In genomic region chr9:112012026-112012902, GRCh38 we compare ENCODE assay signal across 8 cellular contexts.
DNase-seq lines count a peak whose midpoint lies in the region; ATAC-seq and TF ChIP-seq lines count a peak whose summit lies in the region.

No MANE protein-coding gene starts in this region.

- peak overlapping the region; percentile 55 to 85 for H3K18ac ChIP-seq in mesenchymal stem cell (ENCODE audit: low read depth in 1 of 2, low read length in 2 of 2)

- 25% methylated on average over 4 of the region's 4 CpGs for WGBS in mesenchymal stem cell

- peak overlapping the region; percentile 92 for H2AK5ac ChIP-seq in mesenchymal stem cell (ENCODE audit: low read length, severe bottlenecking)

- H3K23ac ChIP-seq in mesenchymal stem cell (ENCODE audit: low read length in 2 of 2), result no peak overlapping the region

- H2AFZ ChIP-seq in OCI-LY1 (ENCODE audit: low read length) (no peak overlapping the region), mesenchymal stem cell (ENCODE audit: low read depth, low read length) (no peak overlapping the region)

- H4K91ac ChIP-seq in mesenchymal stem cell (ENCODE audit: low read length), result peak overlapping the region; percentile 70

- no peaks in the 10 kb centered on the region for H3K9me2 ChIP-seq in OCI-LY1 (ENCODE audit: low read depth, low read length)

- H3K36me3 ChIP-seq in OCI-LY1 (ENCODE audit: insufficient read depth, low read length), result no peaks in the 10 kb centered on the region
- H3K36me3 ChIP-seq in mesenchymal stem cell (ENCODE audit: control insufficient read depth in 1 of 2, insufficient read depth in 2 of 2, low read depth in 1 of 2, low read length in 2 of 2), result no peaks in the 10 kb centered on the region

- TF ChIP-seq CTCF in AG09309 (IDR thresholded peaks at IDR 0.05; ENCODE audit: control insufficient read depth, insufficient read depth, low read depth, low read length, missing control alignments), result no peak
- no peak for TF ChIP-seq CTCF in OCI-LY1 (IDR thresholded peaks at IDR 0.05; ENCODE audit: low read length)

- H3F3A ChIP-seq in OCI-LY1 (ENCODE audit: insufficient read depth, low read length), result no peaks in the 10 kb centered on the region

- no peaks in the 10 kb centered on the region for H3K36me3 Mint-ChIP-seq in T-helper 17 cell (ENCODE audit: low read depth)

- no peak overlapping the region for H3K27ac ChIP-seq in OCI-LY1 (ENCODE audit: low read depth, low read length, poor library complexity, severe bottlenecking)
- H3K27ac ChIP-seq in cingulate gyrus (ENCODE audit: low read depth, low read length), result peak overlapping the region; percentile 22
- H3K27ac ChIP-seq in mesenchymal stem cell (ENCODE audit: low read length, poor library complexity, severe bottlenecking), result peak overlapping the region; percentile 98

- H2BK5ac ChIP-seq in mesenchymal stem cell (ENCODE audit: low read depth, low read length, poor library complexity, severe bottlenecking), result peak overlapping the region; percentile 67

- H3K4me2 ChIP-seq in OCI-LY1 (ENCODE audit: low read length) (peak overlapping the region; percentile 21; the same call in 1 of the 2 replicates), mesenchymal stem cell (ENCODE audit: low read length, poor library complexity, severe bottlenecking) (no peak overlapping the region)

- H3K79me2 ChIP-seq in OCI-LY1 (ENCODE audit: insufficient read depth, low read length), result no peaks in the 10 kb centered on the region

- no peak overlapping the region for H3K9ac ChIP-seq in OCI-LY1 (ENCODE audit: low read length)
- H3K9ac ChIP-seq in mesenchymal stem cell (ENCODE audit: low read length), result peak overlapping the region; percentile 77

- H4K8ac ChIP-seq in mesenchymal stem cell (ENCODE audit: low read length), result peak overlapping the region; percentile 49

- H3K14ac ChIP-seq in mesenchymal stem cell (ENCODE audit: low read length in 2 of 2), result no peak overlapping the region

- ATAC-seq in GM18520 (IDR thresholded peaks at IDR 0.05; ENCODE audit: unreplicated experiment) (peak; percentile 74), HG02981 (IDR thresholded peaks at IDR 0.05; ENCODE audit: unreplicated experiment) (peak; percentile 77), T-helper 17 cell (no peak)

- peaks cover 7% of the 10 kb centered on the region for H3K79me1 ChIP-seq in mesenchymal stem cell (replicated peaks; ENCODE audit: low read length, poor library complexity, severe bottlenecking)

- H2BK15ac ChIP-seq in mesenchymal stem cell (ENCODE audit: low read depth, poor library complexity, severe bottlenecking), result no peak overlapping the region

- peaks cover 14% of the 10 kb centered on the region for H3K4me1 Mint-ChIP-seq in T-helper 17 cell

- H2BK120ac ChIP-seq in mesenchymal stem cell (ENCODE audit: low read depth, low read length), result peak overlapping the region; percentile 24

- no peak overlapping the region for H3K27ac Mint-ChIP-seq in T-helper 17 cell

- H3K4ac ChIP-seq in mesenchymal stem cell (ENCODE audit: low read depth in 1 of 2, low read length in 2 of 2), result peak overlapping the region; percentile 29 to 31

- H2BK12ac ChIP-seq in mesenchymal stem cell (ENCODE audit: low read length in 2 of 2), result peak overlapping the region; percentile 17 to 61

- no peak overlapping the region for H3K4me3 ChIP-seq in AG09309 (ENCODE audit: control insufficient read depth, low read depth, low read length)
- H3K4me3 ChIP-seq in OCI-LY1 (ENCODE audit: low read depth, low read length, poor library complexity, severe bottlenecking), result no peak overlapping the region
- peak overlapping the region in 1 of 2 experiments; percentile 9 for H3K4me3 ChIP-seq in mesenchymal stem cell (ENCODE audit: insufficient read depth in 1 of 2, low read depth in 1 of 2, low read length in 2 of 2)

- H3K9me3 ChIP-seq in OCI-LY1 (ENCODE audit: low read length) (no peaks in the 10 kb centered on the region), mesenchymal stem cell (ENCODE audit: control insufficient read depth, low read length) (no peaks in the 10 kb centered on the region), T-helper 17 cell (ENCODE audit: control insufficient read depth, low read length, poor library complexity, severe bottlenecking) (no peaks in the 10 kb centered on the region)

- H3K27me3 ChIP-seq in OCI-LY1 (ENCODE audit: insufficient read depth, low read length) (no peaks in the 10 kb centered on the region), mesenchymal stem cell (ENCODE audit: control insufficient read depth in 1 of 2, insufficient read depth in 1 of 2, low read length in 2 of 2) (no peaks in the 10 kb centered on the region)

- H3K27me3 Mint-ChIP-seq in T-helper 17 cell, result no peaks in the 10 kb centered on the region

- no peaks in the 10 kb centered on the region for H4K20me1 ChIP-seq in OCI-LY1 (ENCODE audit: insufficient read depth, low read length)

- peak; percentile 78 for DNase-seq in AG09309 (ENCODE audit: low read depth)
- DNase-seq in mesenchymal stem cell, result peak; percentile 90
- peak; percentile 67 for DNase-seq in ureter (ENCODE audit: low spot score)
- no peak for DNase-seq in T-helper 17 cell

- no peak overlapping the region for H3K4me3 Mint-ChIP-seq in T-helper 17 cell

- H3K4me1 ChIP-seq in OCI-LY1 (ENCODE audit: insufficient read depth, low read length, severe bottlenecking) (peaks cover 17% of the 10 kb centered on the region), mesenchymal stem cell (ENCODE audit: control insufficient read depth, insufficient read depth, low read depth, low read length) (peaks cover 4% of the 10 kb centered on the region)

Comparison
In these comparisons a context has a peak if more than half of its experiments do, and no peak if none do; other contexts are left out.
1. DNase-seq: peak in AG09309 (single experiment), mesenchymal stem cell (single experiment) and ureter (single experiment); none in T-helper 17 cell (0 of 3).